10 cellular contexts compared by ENCODE assay signal in genomic region chr10:88598060-88598459, GRCh38. TPM values are rescaled to one million over a fixed set of nuclear protein-coding genes. Genes with fewer than 3 reads are reported as not detected.
A peak's percentile ranks its signal among the peaks of the same experiment; 100 is the strongest.
DNase-seq lines count a peak whose midpoint lies in the region; ATAC-seq, FAIRE-seq and TF ChIP-seq lines count a peak whose summit lies in the region.
"Had no signal": no experiment of that assay in that cellular context is flagged by ENCODE, and none has a peak within 500 bp of the region (broad histone marks: within the 10 kb centered on the region; RNA-seq: fewer than 3 reads in every experiment).

No MANE protein-coding gene starts in this region.

- H3K9ac ChIP-seq in GM12878 (ENCODE audit: control insufficient read depth, insufficient read depth, low read length): no peak overlapping the region

- no peaks in the 10 kb centered on the region for H4K20me1 ChIP-seq in GM12878 (ENCODE audit: control insufficient read depth, insufficient read depth)

- DNase-seq in GM12878 (ENCODE audit: low read depth, low spot score): peak; percentile 67
- no peak for DNase-seq in NCI-H524 treated with DMSO at 0.1 percent for 48 hours (lab: John Stamatoyannopoulos, UW)
- no peak for DNase-seq in HT-29 (ENCODE audit: low spot score)
- DNase-seq in mesothelial cell of epicardium (ENCODE audit: low spot score in 2 of 2, unreplicated experiment in 2 of 2): no peak
- DNase-seq: midbrain had no signal

- H3K27ac ChIP-seq in GM12878 (ENCODE audit: control insufficient read depth, insufficient read depth): peak overlapping the region; percentile 53; the same call in 1 of the 2 replicates
- H3K27ac ChIP-seq: vagina had no signal

- no peaks in the 10 kb centered on the region for H3K36me3 Mint-ChIP-seq in mesothelial cell of epicardium

- H3K4me1 ChIP-seq in GM12878 (ENCODE audit: control insufficient read depth, insufficient read depth, low read length): peaks cover 10% of the 10 kb centered on the region
- H3K4me1 ChIP-seq: vagina had no signal

- peak; percentile 89 for FAIRE-seq in GM12878 (lab: Jason Lieb, UNC)

- SMC1A ChIA-PET in GM12878 (lab: Charles Lee; ENCODE audit: uncharacterized antibody, unreplicated experiment): interaction anchor here (0.6 to 2.7 kb wide), 3 partner anchors 10 to 1698 kb away, joined by 3 to 14 read pairs (median 10); partner anchors contain the start of gene RNLS

- POLR2A ChIA-PET in GM12878 (lab: Charles Lee): interaction anchor here (1.7 kb wide), 1 partner anchor 15 kb away, joined by 5 read pairs; the partner anchor contains the start of gene RNLS

- RAD21 ChIA-PET in GM12878 (lab: Charles Lee; ENCODE audit: unreplicated experiment): interaction anchor here (1.5 kb wide), 1 partner anchor 15 kb away, joined by 4 read pairs; the partner anchor contains the start of gene RNLS

- WGBS in GM12878 (ENCODE audit: insufficient coverage, insufficient replicate concordance, low lambda C conversion rate, missing lambda C conversion rate): 6% methylated on average over 1 of the region's 1 CpG

- TF ChIP-seq CTCF in GM12878 (IDR thresholded peaks at IDR 0.05 in 2 of 3, conservative IDR thresholded peaks at IDR 0.05 in 1 of 3; ENCODE audit: control insufficient read depth in 2 of 3, extremely low read depth in 1 of 3, insufficient read depth in 1 of 3, low read depth in 3 of 3, low read length in 3 of 3): no peak
- TF ChIP-seq CTCF in mesothelial cell of epicardium (IDR thresholded peaks at IDR 0.05; ENCODE audit: unreplicated experiment): no peak

- H3K4me3 ChIP-seq in GM12878: no peak overlapping the region
- H3K4me3 ChIP-seq: vagina had no signal

- no peak for TF ChIP-seq POLR2A in GM12878 (IDR thresholded peaks at IDR 0.05; ENCODE audit: low read depth, low read length)

- H3K27me3 Mint-ChIP-seq in mesothelial cell of epicardium (ENCODE audit: low read depth): peaks cover 13% of the 10 kb centered on the region

- intact Hi-C loops in GM12878 (cut with micrococcal nuclease; ENCODE audit: unreplicated experiment): no loop called here

- no peaks in the 10 kb centered on the region for H3K9me3 Mint-ChIP-seq in mesothelial cell of epicardium

- no peak for TF ChIP-seq EP300 in GM12878 (IDR thresholded peaks at IDR 0.05; ENCODE audit: borderline replicate concordance in 1 of 2, control insufficient read depth in 1 of 2, low read depth in 2 of 2, low read length in 2 of 2)

- no peak overlapping the region for H3K27ac Mint-ChIP-seq in mesothelial cell of epicardium

- no peaks in the 10 kb centered on the region for H3K27me3 ChIP-seq in GM12878 (replicated peaks in 1 of 2; ENCODE audit: control insufficient read depth in 2 of 2, insufficient read depth in 2 of 2, low read length in 1 of 2)
- H3K27me3 ChIP-seq: vagina had no signal

- TF ChIP-seq RAD21 in GM12878 (IDR thresholded peaks at IDR 0.05; ENCODE audit: insufficient read depth, low read depth, low read length): no peak

- ATAC-seq in GM18870 (IDR thresholded peaks at IDR 0.05; ENCODE audit: unreplicated experiment): peak; percentile 64
- peak; percentile 94 for ATAC-seq in GM21619 (IDR thresholded peaks at IDR 0.05; ENCODE audit: unreplicated experiment)
- peak; percentile 89 for ATAC-seq in HG03432 (IDR thresholded peaks at IDR 0.05; ENCODE audit: unreplicated experiment)
- peak; percentile 98 for ATAC-seq in GM12878
- no peak for ATAC-seq in HG03342 (IDR thresholded peaks at IDR 0.05; ENCODE audit: unreplicated experiment)

- CTCF ChIA-PET in GM12878 (lab: Yijun Ruan, JAX): interaction anchor here (1.7 to 4.4 kb wide), 2 partner anchors 11 to 16 kb away, joined by 3 to 20 read pairs; partner anchors contain the start of gene RNLS

- H3K36me3 ChIP-seq in GM12878 (ENCODE audit: control insufficient read depth in 2 of 2, insufficient read depth in 2 of 2, low read length in 1 of 2): no peaks in the 10 kb centered on the region
- H3K36me3 ChIP-seq: vagina had no signal

- H3K4me3 Mint-ChIP-seq in mesothelial cell of epicardium: no peak overlapping the region

- no peaks in the 10 kb centered on the region for H3K4me1 Mint-ChIP-seq in mesothelial cell of epicardium

- in situ Hi-C loops in GM12878 (cut with MboI): no loop called here

- H3K9me3 ChIP-seq in GM12878 (replicated peaks; ENCODE audit: control insufficient read depth, insufficient read depth, low read length): no peaks in the 10 kb centered on the region
- H3K9me3 ChIP-seq: vagina had no signal

- H3K4me2 ChIP-seq in GM12878 (ENCODE audit: control insufficient read depth, insufficient read depth): peak overlapping the region; percentile 11

- no TSS peak for BruUV-seq in GM12878 (replicated peaks; lab: Mats Ljungman, UMichigan)

- peak overlapping the region; percentile 70 for H2AFZ ChIP-seq in GM12878 (ENCODE audit: control insufficient read depth, low read depth, low read length)

- no peaks in the 10 kb centered on the region for H3K79me2 ChIP-seq in GM12878 (ENCODE audit: control insufficient read depth, insufficient read depth, low read length)

TF ChIP-seq in GM12878, 131 proteins besides CTCF, POLR2A, EP300 and RAD21 (continues in another document):
- TF ChIP-seq RUNX3 (IDR thresholded peaks at IDR 0.05; ENCODE audit: low read length) (peak; percentile 38), RELA (IDR thresholded peaks at IDR 0.05; ENCODE audit: borderline replicate concordance, partially characterized antibody) (no peak), MXI1 (IDR thresholded peaks at IDR 0.05; ENCODE audit: low read depth, low read length) (no peak), NR2F1 (conservative IDR thresholded peaks at IDR 0.05) (no peak), NRF1 (conservative IDR thresholded peaks at IDR 0.05; ENCODE audit: low read depth, low read length) (no peak), CREM (IDR thresholded peaks at IDR 0.05; ENCODE audit: low read depth) (peak; percentile 51; the same call in 1 of the 2 replicates), NFIC (IDR thresholded peaks at IDR 0.05; ENCODE audit: low read depth, low read length) (peak; percentile 27; the same call in 1 of the 2 replicates), TBL1XR1 (IDR thresholded peaks at IDR 0.05; ENCODE audit: low read depth, low read length) (no peak), JUNB (IDR thresholded peaks at IDR 0.05) (0 out of 2 replicates have a peak, but pooled peaks have one; percentile 18), ATF7 (IDR thresholded peaks at IDR 0.05; ENCODE audit: low read depth) (peak; percentile 63; the same call in 1 of the 2 replicates), CREB1 (IDR thresholded peaks at IDR 0.05; ENCODE audit: low read depth) (peak; percentile 68; the same call in 1 of the 2 replicates), PBX3 (IDR thresholded peaks at IDR 0.05; ENCODE audit: insufficient replicate concordance, low read depth, low read length) (peak; percentile 71)

RNA-seq across cellular contexts. Expression of gene LIPJ, which starts 11.5 kb away (rescaled TPM):
- 0.81 and 0.96 TPM in 2 replicates for total RNA-seq in GM12878 (2013; cell fraction: nucleolus; rRNA removed)
- 0.23 and 0.27 TPM in 2 replicates for total RNA-seq in GM12878 (2014; rRNA removed)
- total RNA-seq in GM12878 (2014; rRNA removed; fragmentation: Illumina TruSeq; extraction: Trizol): 0.13 and 0.28 TPM in 2 replicates
- 0.11 TPM in 1 of 2 replicates, not detected in the other for total RNA-seq in GM12878 (2021)
- not detected for polyA plus RNA-seq in GM12878 (2011; ENCODE audit: low read depth)
- polyA plus RNA-seq in GM12878 (2011; rRNA removed): 0.08 TPM in 1 of 2 replicates, not detected in the other
- polyA plus RNA-seq in GM12878 (2011; cell fraction: cytosol; rRNA removed): not detected in 2 replicates
- 0.03 and 0.04 TPM in 2 replicates for polyA plus RNA-seq in GM12878 (2011; cell fraction: nucleus; rRNA removed)
- polyA plus RNA-seq in GM12878 (2012): 0.05 and 0.07 TPM in 2 replicates
- 0.03 TPM in 1 of 2 replicates, not detected in the other for polyA plus RNA-seq in GM12878 (2014; fragmentation: Illumina TruSeq; extraction: Trizol)
- not detected for polyA plus RNA-seq in GM12878 (2014; fragmentation: Nextera tagmentation; extraction: Ambion mirVana)
- not detected in 2 replicates for polyA plus RNA-seq in GM12878 (2014; rRNA removed)
- polyA plus RNA-seq in GM12878 (2016; fragmentation: Nextera tagmentation; extraction: Ambion mirVana): under 1 TPM in 1 of 2 experiments, not detected in 1; 0.08 TPM
- 0.07 TPM in 1 of 2 replicates, not detected in the other for polyA minus RNA-seq in GM12878 (2011; rRNA and poly(A)+ RNA removed)
- not detected in 2 replicates for polyA minus RNA-seq in GM12878 (2011; cell fraction: cytosol; rRNA and poly(A)+ RNA removed)
- 0.48 TPM in 1 of 2 replicates, not detected in the other for polyA minus RNA-seq in GM12878 (2011; cell fraction: nucleus; rRNA and poly(A)+ RNA removed)
- total RNA-seq in HT-29 (2014; rRNA removed; shearing (Covaris generic)): not detected in 2 replicates
- total RNA-seq in mesothelial cell of epicardium: 0.18 to 0.47 TPM (median 0.22 TPM) in 3 replicates
- total RNA-seq: vagina had no signal

RNA-seq across cellular contexts. Expression of gene RNLS, which starts 14.9 kb away (rescaled TPM):
- total RNA-seq in GM12878 (2013; cell fraction: nucleolus; rRNA removed): 13.9 and 16.0 TPM in 2 replicates
- total RNA-seq in GM12878 (2014; rRNA removed): 4.7 and 6.5 TPM in 2 replicates
- total RNA-seq in GM12878 (2014; rRNA removed; fragmentation: Illumina TruSeq; extraction: Trizol): 3.4 and 3.7 TPM in 2 replicates
- 4.1 and 5.5 TPM in 2 replicates for total RNA-seq in GM12878 (2021)
- polyA plus RNA-seq in GM12878 (2011; ENCODE audit: low read depth): 3.3 TPM
- polyA plus RNA-seq in GM12878 (2011; rRNA removed): 4.1 and 5.3 TPM in 2 replicates
- 3.5 and 4.0 TPM in 2 replicates for polyA plus RNA-seq in GM12878 (2011; cell fraction: cytosol; rRNA removed)
- polyA plus RNA-seq in GM12878 (2011; cell fraction: nucleus; rRNA removed): 1.4 and 3.1 TPM in 2 replicates
- 3.0 and 5.1 TPM in 2 replicates for polyA plus RNA-seq in GM12878 (2012)
- polyA plus RNA-seq in GM12878 (2014; fragmentation: Illumina TruSeq; extraction: Trizol): 4.5 and 5.6 TPM in 2 replicates
- 1 to 10 TPM; 3.7 to 4.1 TPM for polyA plus RNA-seq in GM12878 (2014; fragmentation: Nextera tagmentation; extraction: Ambion mirVana)
- polyA plus RNA-seq in GM12878 (2014; rRNA removed): 4.9 and 6.7 TPM in 2 replicates
- 1 to 10 TPM; 6.1 to 6.6 TPM for polyA plus RNA-seq in GM12878 (2016; fragmentation: Nextera tagmentation; extraction: Ambion mirVana)
- polyA minus RNA-seq in GM12878 (2011; rRNA and poly(A)+ RNA removed): 2.0 and 4.1 TPM in 2 replicates
- not detected in 2 replicates for polyA minus RNA-seq in GM12878 (2011; cell fraction: cytosol; rRNA and poly(A)+ RNA removed)
- polyA minus RNA-seq in GM12878 (2011; cell fraction: nucleus; rRNA and poly(A)+ RNA removed): 4.7 and 4.9 TPM in 2 replicates
- 20.8 and 25.1 TPM in 2 replicates for total RNA-seq in HT-29 (2014; rRNA removed; shearing (Covaris generic))
- total RNA-seq in mesothelial cell of epicardium: 6.3 to 9.4 TPM (median 6.8 TPM) in 3 replicates
